18 cellular contexts compared by ENCODE assay signal in the genomic region with DNA sequence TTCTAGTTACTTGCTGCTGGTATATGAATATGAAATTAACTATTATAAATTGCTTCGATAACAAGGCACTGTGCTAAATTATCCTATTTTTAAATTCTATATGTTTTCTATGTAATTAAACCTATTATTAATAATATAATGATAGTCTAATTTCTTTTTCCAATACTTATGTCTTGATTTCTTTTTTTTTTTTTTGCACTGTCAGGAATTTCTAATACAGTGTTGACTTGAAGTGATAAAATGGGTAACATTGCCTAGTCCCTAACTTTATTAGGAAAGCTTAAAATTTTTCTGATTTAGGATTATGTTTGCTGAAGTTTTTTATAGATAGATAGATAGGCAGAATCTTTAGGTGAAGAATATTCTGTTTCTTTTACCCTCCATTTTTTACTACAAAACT.
"Had no signal": no experiment of that assay in that cellular context is flagged by ENCODE, and none has a peak within 500 bp of the region (broad histone marks: within the 10 kb centered on the region; RNA-seq: fewer than 3 reads in every experiment).

No MANE protein-coding gene starts in this region.

- ATAC-seq: activated CD8-positive, alpha-beta memory T cell treated with anti-CD3 and anti-CD28 coated beads, Interleukin-2, amount 10 ng/mL, durations not matched to agents 7 days and 5 days; activated CD8-positive, alpha-beta T cell treated with anti-CD3 and anti-CD28 coated beads for 36 hours; effector memory CD8-positive, alpha-beta T cell; lower lobe of right lung; natural killer cell; stimulated activated naive CD8-positive, alpha-beta T cell treated with anti-CD3 and anti-CD28 coated beads, Interleukin-15, Interleukin-2, amounts not matched to agents 100 U/mL and 50 U/mL, for 24 hours; T-cell had no signal

- H3K4me3 ChIP-seq: esophagus squamous epithelium, lower lobe of right lung, upper lobe of left lung had no signal

- H3K27ac ChIP-seq: lower lobe of right lung, upper lobe of left lung, WERI-Rb-1 had no signal

- H3K27me3 ChIP-seq: esophagus squamous epithelium, upper lobe of left lung had no signal

- H3K9me3 ChIP-seq: esophagus squamous epithelium, upper lobe of left lung had no signal

- H3K36me3 ChIP-seq: esophagus squamous epithelium, lower lobe of right lung, upper lobe of left lung, WERI-Rb-1 had no signal

- DNase-seq: activated CD4-positive, alpha-beta T cell treated with anti-CD3 and anti-CD28 coated beads, Interleukin-2, amount 10 ng/mL, durations not matched to agents 7 days and 5 days; activated CD4-positive, CD25-positive, alpha-beta regulatory T cell treated with anti-CD3 and anti-CD28 coated beads, Interleukin-2, amount 50 U/mL, for 72 hours; activated CD8-positive, alpha-beta memory T cell treated with anti-CD3 and anti-CD28 coated beads, Interleukin-2, amount 10 ng/mL, durations not matched to agents 7 days and 5 days; activated CD8-positive, alpha-beta T cell treated with anti-CD3 and anti-CD28 coated beads for 36 hours; activated gamma-delta T cell; aorta; caudate nucleus; effector memory CD8-positive, alpha-beta T cell; esophagus squamous epithelium; kidney; lower lobe of right lung; natural killer cell; stimulated activated CD4-positive, alpha-beta T cell treated with anti-CD3 and anti-CD28 coated beads, Interleukin-12 subunit alpha, Interleukin-12 subunit beta, amount 100 ng/mL, for 4 hours; stimulated activated CD4-positive, alpha-beta T cell treated with anti-CD3 and anti-CD28 coated beads, Interleukin-4, amount 100 ng/mL, for 4 hours; stimulated activated naive CD8-positive, alpha-beta T cell treated with anti-CD3 and anti-CD28 coated beads, Interleukin-15, Interleukin-2, amounts not matched to agents 100 U/mL and 50 U/mL, for 24 hours; T-cell; upper lobe of left lung; WERI-Rb-1 had no signal
